In the genomic region with DNA sequence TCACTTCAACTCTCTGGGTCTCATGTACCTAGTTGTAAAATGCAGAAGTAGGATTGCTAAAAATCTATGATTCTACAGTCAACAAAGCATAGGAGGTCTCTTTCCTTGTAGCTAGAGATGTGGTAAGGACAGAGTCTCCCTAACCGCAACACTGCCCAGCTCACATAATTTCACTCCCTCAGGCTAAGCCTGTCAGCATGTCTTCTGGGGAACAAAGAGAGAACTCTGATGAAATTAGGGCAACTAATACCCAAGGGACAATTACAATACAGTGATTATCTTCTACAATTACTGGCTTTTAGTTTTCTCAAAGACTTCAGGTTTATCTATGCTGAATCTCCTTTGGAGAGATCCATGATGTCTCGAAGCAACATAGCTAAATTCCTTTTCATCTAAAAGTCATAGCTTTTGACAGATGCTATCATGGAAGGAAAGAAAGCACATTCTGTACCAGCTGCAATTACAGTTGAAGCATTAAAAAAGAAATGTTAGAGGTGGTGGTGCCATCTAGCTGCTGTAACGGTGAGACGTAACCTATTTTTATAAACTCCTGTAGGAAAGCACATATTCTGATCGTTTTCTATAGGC, we compare ENCODE assay signal across 8 cellular contexts.
DNase-seq lines count a peak whose midpoint lies in the region; ATAC-seq and TF ChIP-seq lines count a peak whose summit lies in the region.

No MANE protein-coding gene starts in this region.

- peak; percentile 35 for ATAC-seq in GM21528 (IDR thresholded peaks at IDR 0.05; ENCODE audit: low FRiP score, unreplicated experiment)
- ATAC-seq in WTC11: peak; percentile 72

- H3K4me3 ChIP-seq in stomach: no peak overlapping the region

- no peaks in the 10 kb centered on the region for H3K9me3 Mint-ChIP-seq in WTC11

- 16 to 21% (median 18%) methylated on average over 5 of the region's 5 CpGs for WGBS in stomach, 5 donors

- POLR2A ChIA-PET in WTC11 (lab: Charles Lee): no interaction called here

- H3K4me1 Mint-ChIP-seq in WTC11: peaks cover 6% of the 10 kb centered on the region

- CTCF ChIA-PET in WTC11 (lab: Charles Lee): interaction anchor here (0.7 to 1.4 kb wide), 9 partner anchors 9 to 586 kb away, joined by 3 to 4 read pairs (median 3); no protein-coding TSS in a partner anchor

- no peaks in the 10 kb centered on the region for H3K27me3 ChIP-seq in stomach

- TF ChIP-seq CTCF in WTC11 (IDR thresholded peaks at IDR 0.05): no peak
- TF ChIP-seq CTCF in stomach (IDR thresholded peaks at IDR 0.05): peak in 4 of 7 experiments; percentile 9 to 33 (median 16)

- peak; percentile 66 for TF ChIP-seq RAD21 in Ishikawa (IDR thresholded peaks at IDR 0.05; ENCODE audit: low read depth)

- no peak overlapping the region for H3K27ac ChIP-seq in stomach

- no peaks in the 10 kb centered on the region for H3K9me3 ChIP-seq in stomach

- H3K27ac Mint-ChIP-seq in WTC11: no peak overlapping the region

- no peak for TF ChIP-seq EP300 in Ishikawa (IDR thresholded peaks at IDR 0.05; ENCODE audit: borderline replicate concordance)
- no peak for TF ChIP-seq EP300 in stomach (IDR thresholded peaks at IDR 0.05)

- intact Hi-C loops in stomach (cut with DNase I; ENCODE audit: low total_unique reads): no loop called here

- H3K4me3 Mint-ChIP-seq in WTC11: no peak overlapping the region

- peaks cover 12% of the 10 kb centered on the region for H3K27me3 Mint-ChIP-seq in WTC11 (ENCODE audit: low read depth)

- no peak for TF ChIP-seq POLR2A in stomach (IDR thresholded peaks at IDR 0.05)

- DNase-seq in GM04503 (ENCODE audit: low read depth) (peak; percentile 44), WTC11 (ENCODE audit: low spot score) (no peak), hepatic stellate cell (ENCODE audit: low spot score) (peak; percentile 9), stomach (no peak), mucosa of gallbladder (ENCODE audit: low spot score) (no peak)
- DNase-seq in stimulated activated CD4-positive, alpha-beta T cell treated with anti-CD3 and anti-CD28 coated beads, Interleukin-15, amount 100 ng/mL, for 24 hours: no peak

- H3K36me3 ChIP-seq in stomach: no peaks in the 10 kb centered on the region

- no peaks in the 10 kb centered on the region for H3K36me3 Mint-ChIP-seq in WTC11

- H3K4me1 ChIP-seq in stomach: peaks cover 0 to 11% (median 5%) of the 10 kb centered on the region in 4 donors

TF ChIP-seq in Ishikawa, 13 proteins besides CTCF, POLR2A, EP300 and RAD21:
- TF ChIP-seq TEAD4 (IDR thresholded peaks at IDR 0.05) (no peak), EGR1 (IDR thresholded peaks at IDR 0.05) (no peak), CEBPB (IDR thresholded peaks at IDR 0.05) (no peak), NFIC (IDR thresholded peaks at IDR 0.05) (no peak), TAF1 (IDR thresholded peaks at IDR 0.05; ENCODE audit: low read depth) (no peak), REST (IDR thresholded peaks at IDR 0.05; ENCODE audit: low read depth) (no peak), CREB1 (IDR thresholded peaks at IDR 0.05; ENCODE audit: low read depth) (no peak), FOXM1 (IDR thresholded peaks at IDR 0.05; ENCODE audit: borderline replicate concordance, low read depth) (no peak), YY1 (IDR thresholded peaks at IDR 0.05; ENCODE audit: low read depth) (no peak), TCF12 (IDR thresholded peaks at IDR 0.05; ENCODE audit: low read depth) (no peak)
- TF ChIP-seq, protein P1, sequence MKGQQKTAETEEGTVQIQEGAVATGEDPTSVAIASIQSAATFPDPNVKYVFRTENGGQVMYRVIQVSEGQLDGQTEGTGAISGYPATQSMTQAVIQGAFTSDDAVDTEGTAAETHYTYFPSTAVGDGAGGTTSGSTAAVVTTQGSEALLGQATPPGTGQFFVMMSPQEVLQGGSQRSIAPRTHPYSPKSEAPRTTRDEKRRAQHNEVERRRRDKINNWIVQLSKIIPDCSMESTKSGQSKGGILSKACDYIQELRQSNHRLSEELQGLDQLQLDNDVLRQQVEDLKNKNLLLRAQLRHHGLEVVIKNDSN (IDR thresholded peaks at IDR 0.05): no peak
- TF ChIP-seq, protein P2, sequence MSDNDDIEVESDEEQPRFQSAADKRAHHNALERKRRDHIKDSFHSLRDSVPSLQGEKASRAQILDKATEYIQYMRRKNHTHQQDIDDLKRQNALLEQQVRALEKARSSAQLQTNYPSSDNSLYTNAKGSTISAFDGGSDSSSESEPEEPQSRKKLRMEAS (IDR thresholded peaks at IDR 0.05): no peak

TF ChIP-seq in WTC11, 78 proteins besides CTCF, POLR2A, EP300 and RAD21:
- TF ChIP-seq, protein P3, sequence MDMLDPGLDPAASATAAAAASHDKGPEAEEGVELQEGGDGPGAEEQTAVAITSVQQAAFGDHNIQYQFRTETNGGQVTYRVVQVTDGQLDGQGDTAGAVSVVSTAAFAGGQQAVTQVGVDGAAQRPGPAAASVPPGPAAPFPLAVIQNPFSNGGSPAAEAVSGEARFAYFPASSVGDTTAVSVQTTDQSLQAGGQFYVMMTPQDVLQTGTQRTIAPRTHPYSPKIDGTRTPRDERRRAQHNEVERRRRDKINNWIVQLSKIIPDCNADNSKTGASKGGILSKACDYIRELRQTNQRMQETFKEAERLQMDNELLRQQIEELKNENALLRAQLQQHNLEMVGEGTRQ (CRISPR knock-in tag; IDR thresholded peaks at IDR 0.05): no peak
- TF ChIP-seq SMAD4 (CRISPR knock-in tag; IDR thresholded peaks at IDR 0.05) (no peak), JAZF1 (CRISPR knock-in tag; IDR thresholded peaks at IDR 0.05) (no peak), ZBTB43 (CRISPR knock-in tag; IDR thresholded peaks at IDR 0.05) (no peak)
- TF ChIP-seq, protein P4, sequence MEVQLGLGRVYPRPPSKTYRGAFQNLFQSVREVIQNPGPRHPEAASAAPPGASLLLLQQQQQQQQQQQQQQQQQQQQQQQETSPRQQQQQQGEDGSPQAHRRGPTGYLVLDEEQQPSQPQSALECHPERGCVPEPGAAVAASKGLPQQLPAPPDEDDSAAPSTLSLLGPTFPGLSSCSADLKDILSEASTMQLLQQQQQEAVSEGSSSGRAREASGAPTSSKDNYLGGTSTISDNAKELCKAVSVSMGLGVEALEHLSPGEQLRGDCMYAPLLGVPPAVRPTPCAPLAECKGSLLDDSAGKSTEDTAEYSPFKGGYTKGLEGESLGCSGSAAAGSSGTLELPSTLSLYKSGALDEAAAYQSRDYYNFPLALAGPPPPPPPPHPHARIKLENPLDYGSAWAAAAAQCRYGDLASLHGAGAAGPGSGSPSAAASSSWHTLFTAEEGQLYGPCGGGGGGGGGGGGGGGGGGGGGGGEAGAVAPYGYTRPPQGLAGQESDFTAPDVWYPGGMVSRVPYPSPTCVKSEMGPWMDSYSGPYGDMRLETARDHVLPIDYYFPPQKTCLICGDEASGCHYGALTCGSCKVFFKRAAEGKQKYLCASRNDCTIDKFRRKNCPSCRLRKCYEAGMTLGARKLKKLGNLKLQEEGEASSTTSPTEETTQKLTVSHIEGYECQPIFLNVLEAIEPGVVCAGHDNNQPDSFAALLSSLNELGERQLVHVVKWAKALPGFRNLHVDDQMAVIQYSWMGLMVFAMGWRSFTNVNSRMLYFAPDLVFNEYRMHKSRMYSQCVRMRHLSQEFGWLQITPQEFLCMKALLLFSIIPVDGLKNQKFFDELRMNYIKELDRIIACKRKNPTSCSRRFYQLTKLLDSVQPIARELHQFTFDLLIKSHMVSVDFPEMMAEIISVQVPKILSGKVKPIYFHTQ (CRISPR knock-in tag; IDR thresholded peaks at IDR 0.05): no peak
- TF ChIP-seq, protein P5, sequence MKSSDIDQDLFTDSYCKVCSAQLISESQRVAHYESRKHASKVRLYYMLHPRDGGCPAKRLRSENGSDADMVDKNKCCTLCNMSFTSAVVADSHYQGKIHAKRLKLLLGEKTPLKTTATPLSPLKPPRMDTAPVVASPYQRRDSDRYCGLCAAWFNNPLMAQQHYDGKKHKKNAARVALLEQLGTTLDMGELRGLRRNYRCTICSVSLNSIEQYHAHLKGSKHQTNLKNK (CRISPR knock-in tag; IDR thresholded peaks at IDR 0.05): no peak

Comparison
In these comparisons a context has a peak if more than half of its experiments do, and no peak if none do; other contexts are left out.
1. DNase-seq: peak in GM04503 (single experiment) and hepatic stellate cell (single experiment); none in WTC11 (single experiment), stomach (single experiment), mucosa of gallbladder (single experiment) and stimulated activated CD4-positive, alpha-beta T cell treated with anti-CD3 and anti-CD28 coated beads, Interleukin-15, amount 100 ng/mL, for 24 hours (single experiment).